In genomic region chr11:131504199-131504949, GRCh38 we compare ENCODE assay signal across 11 cellular contexts.
A peak's percentile ranks its signal among the peaks of the same experiment; 100 is the strongest.
DNase-seq lines count a peak whose midpoint lies in the region; ATAC-seq and TF ChIP-seq lines count a peak whose summit lies in the region.
"Had no signal": no experiment of that assay in that cellular context is flagged by ENCODE, and none has a peak within 500 bp of the region (broad histone marks: within the 10 kb centered on the region; RNA-seq: fewer than 3 reads in every experiment).

No MANE protein-coding gene starts in this region.

- 0 out of 2 replicates have a peak, but pooled peaks have one; percentile 18 for TF ChIP-seq CTCF in PC-9 (conservative IDR thresholded peaks at IDR 0.05)
- peak; percentile 22 for TF ChIP-seq CTCF in cardiac muscle cell (IDR thresholded peaks at IDR 0.05; ENCODE audit: low read depth, low read length)
- TF ChIP-seq CTCF in progenitor cell of endocrine pancreas (IDR thresholded peaks at IDR 0.05; ENCODE audit: unreplicated experiment) = peak; percentile 29
- no peak for TF ChIP-seq CTCF in breast epithelium (IDR thresholded peaks at IDR 0.05)
- TF ChIP-seq CTCF in prostate gland (IDR thresholded peaks at IDR 0.05) = no peak

- no peak overlapping the region for H3K4me2 ChIP-seq in PC-9

- DNase-seq in HT-29 (ENCODE audit: low spot score) (peak; percentile 27), PC-9 (peak in 1 of 2 experiments; percentile 32), cardiac muscle cell (ENCODE audit: low read depth in 1 of 2, low spot score in 1 of 2) (peak; percentile 25 to 53), progenitor cell of endocrine pancreas (ENCODE audit: low spot score, unreplicated experiment) (no peak), breast epithelium (ENCODE audit: low spot score in 2 of 2) (no peak), prostate gland (ENCODE audit: low spot score) (no peak)
- DNase-seq in activated T-cell treated with anti-CD3 and anti-CD28 coated beads, Interleukin-2, amount 50 U/mL, for 72 hours = no peak
- DNase-seq: activated CD4-positive, alpha-beta T cell treated with anti-CD3 and anti-CD28 coated beads, Interleukin-2, amount 10 ng/mL, durations not matched to agents 7 days and 5 days; stimulated activated naive CD4-positive, alpha-beta T cell had no signal

- intact Hi-C loops in PC-9 (cut with micrococcal nuclease; ENCODE audit: unreplicated experiment) = no loop called here
- intact Hi-C loops in breast epithelium (cut with DNase I; ENCODE audit: low total_unique reads) = no loop called here
- intact Hi-C loops in prostate gland (cut with DNase I) = no loop called here

- TF ChIP-seq POLR2A in breast epithelium (IDR thresholded peaks at IDR 0.05) (no peak), prostate gland (IDR thresholded peaks at IDR 0.05) (no peak)

- H3K4me3 ChIP-seq in PC-9 (no peak overlapping the region), cardiac muscle cell (no peak overlapping the region), breast epithelium (no peak overlapping the region), prostate gland (no peak overlapping the region)
- H3K4me3 ChIP-seq: skin epidermis had no signal

- H3K9me3 ChIP-seq in PC-9 (ENCODE audit: insufficient read depth, low read depth) (no peaks in the 10 kb centered on the region), cardiac muscle cell (ENCODE audit: low read depth) (no peaks in the 10 kb centered on the region), breast epithelium (no peaks in the 10 kb centered on the region), prostate gland (no peaks in the 10 kb centered on the region)

- no peak overlapping the region for H2AFZ ChIP-seq in PC-9

- BruUV-seq in PC-9 (replicated peaks; lab: Mats Ljungman, UMichigan) = no TSS peak

- H3F3A ChIP-seq in PC-9 (ENCODE audit: insufficient read depth, low read depth) = no peaks in the 10 kb centered on the region

- no peaks in the 10 kb centered on the region for H3K4me1 Mint-ChIP-seq in progenitor cell of endocrine pancreas (ENCODE audit: low read depth)
- H3K4me1 Mint-ChIP-seq in activated T-cell treated with anti-CD3 and anti-CD28 coated beads, Interleukin-2, amount 50 U/mL, for 72 hours (ENCODE audit: low read depth) = no peaks in the 10 kb centered on the region
- H3K4me1 Mint-ChIP-seq: activated CD4-positive, alpha-beta T cell treated with anti-CD3 and anti-CD28 coated beads, Interleukin-2, amount 10 ng/mL, durations not matched to agents 7 days and 5 days had no signal

- POLR2A ChIA-PET in PC-9 (lab: Charles Lee; ENCODE audit: unreplicated experiment) = no interaction called here

- H3K27me3 Mint-ChIP-seq in progenitor cell of endocrine pancreas = peaks cover 20% of the 10 kb centered on the region
- no peaks in the 10 kb centered on the region for H3K27me3 Mint-ChIP-seq in activated T-cell treated with anti-CD3 and anti-CD28 coated beads, Interleukin-2, amount 50 U/mL, for 72 hours (ENCODE audit: low read depth)
- H3K27me3 Mint-ChIP-seq: activated CD4-positive, alpha-beta T cell treated with anti-CD3 and anti-CD28 coated beads, Interleukin-2, amount 10 ng/mL, durations not matched to agents 7 days and 5 days had no signal

- H3K36me3 Mint-ChIP-seq in progenitor cell of endocrine pancreas (ENCODE audit: insufficient read depth) = no peaks in the 10 kb centered on the region
- no peaks in the 10 kb centered on the region for H3K36me3 Mint-ChIP-seq in activated T-cell treated with anti-CD3 and anti-CD28 coated beads, Interleukin-2, amount 50 U/mL, for 72 hours (ENCODE audit: insufficient read depth in 2 of 2)

- WGBS in prostate gland = 34% methylated on average over 15 of the region's 15 CpGs

- no peak overlapping the region for H3K4me3 Mint-ChIP-seq in progenitor cell of endocrine pancreas (ENCODE audit: low read depth)
- H3K4me3 Mint-ChIP-seq in activated T-cell treated with anti-CD3 and anti-CD28 coated beads, Interleukin-2, amount 50 U/mL, for 72 hours = no peak overlapping the region
- H3K4me3 Mint-ChIP-seq: activated CD4-positive, alpha-beta T cell treated with anti-CD3 and anti-CD28 coated beads, Interleukin-2, amount 10 ng/mL, durations not matched to agents 7 days and 5 days had no signal

- H3K4me1 ChIP-seq in PC-9 (replicated peaks; ENCODE audit: insufficient read depth) (no peaks in the 10 kb centered on the region), cardiac muscle cell (ENCODE audit: low read depth) (no peaks in the 10 kb centered on the region), breast epithelium (no peaks in the 10 kb centered on the region), prostate gland (replicated peaks) (no peaks in the 10 kb centered on the region)

- no peak for ATAC-seq in GM21619 (IDR thresholded peaks at IDR 0.05; ENCODE audit: unreplicated experiment)
- ATAC-seq in activated T-cell treated with anti-CD3 and anti-CD28 coated beads, Interleukin-2, amount 50 U/mL, for 72 hours (replicated peaks in 1 of 2) = no peak

- H4K20me1 ChIP-seq in PC-9 (ENCODE audit: insufficient read depth) = no peaks in the 10 kb centered on the region

- no peaks in the 10 kb centered on the region for H3K79me2 ChIP-seq in PC-9 (ENCODE audit: low read depth)

- no peaks in the 10 kb centered on the region for H3K36me3 ChIP-seq in PC-9 (ENCODE audit: low read depth)
- no peaks in the 10 kb centered on the region for H3K36me3 ChIP-seq in cardiac muscle cell
- no peaks in the 10 kb centered on the region for H3K36me3 ChIP-seq in breast epithelium
- no peaks in the 10 kb centered on the region for H3K36me3 ChIP-seq in prostate gland

- no peaks in the 10 kb centered on the region for H3K9me2 ChIP-seq in PC-9 (ENCODE audit: insufficient read depth)

- H3K9me3 Mint-ChIP-seq in progenitor cell of endocrine pancreas (ENCODE audit: low read depth) = no peaks in the 10 kb centered on the region
- H3K9me3 Mint-ChIP-seq in activated T-cell treated with anti-CD3 and anti-CD28 coated beads, Interleukin-2, amount 50 U/mL, for 72 hours = peaks cover 6 to 9% of the 10 kb centered on the region in 2 donors

- no peak overlapping the region for H3K27ac Mint-ChIP-seq in progenitor cell of endocrine pancreas
- H3K27ac Mint-ChIP-seq in activated T-cell treated with anti-CD3 and anti-CD28 coated beads, Interleukin-2, amount 50 U/mL, for 72 hours = no peak overlapping the region
- H3K27ac Mint-ChIP-seq: activated CD4-positive, alpha-beta T cell treated with anti-CD3 and anti-CD28 coated beads, Interleukin-2, amount 10 ng/mL, durations not matched to agents 7 days and 5 days had no signal

- H3K27me3 ChIP-seq in PC-9 (ENCODE audit: insufficient read depth, low read depth) (no peaks in the 10 kb centered on the region), cardiac muscle cell (no peaks in the 10 kb centered on the region), breast epithelium (no peaks in the 10 kb centered on the region), prostate gland (replicated peaks; ENCODE audit: insufficient read depth) (no peaks in the 10 kb centered on the region)

- CTCF ChIA-PET in PC-9 (lab: Charles Lee) = interaction anchor here (0.5 to 1.4 kb wide), 2 partner anchors 29 to 96 kb away, joined by 3 to 10 read pairs; no protein-coding TSS in a partner anchor

- H3K27ac ChIP-seq in PC-9 = no peak overlapping the region
- no peak overlapping the region for H3K27ac ChIP-seq in cardiac muscle cell
- no peak overlapping the region for H3K27ac ChIP-seq in breast epithelium
- H3K27ac ChIP-seq in prostate gland = no peak overlapping the region
- H3K27ac ChIP-seq: skin epidermis had no signal

Comparison
In these comparisons a context has a peak if more than half of its experiments do, and no peak if none do; other contexts are left out.
1. DNase-seq: peak in HT-29 (single experiment) and cardiac muscle cell (2 of 2); none in progenitor cell of endocrine pancreas (single experiment), activated T-cell treated with anti-CD3 and anti-CD28 coated beads, Interleukin-2, amount 50 U/mL, for 72 hours (0 of 2), breast epithelium (0 of 2) and prostate gland (single experiment).
2. CTCF ChIP-seq: peak in PC-9 (single experiment), cardiac muscle cell (single experiment) and progenitor cell of endocrine pancreas (single experiment); none in breast epithelium (0 of 3) and prostate gland (0 of 4).